Comparison of ENCODE assay signal across 1 cellular context in genomic region chr4:146124023-146124680, GRCh38.
TF ChIP-seq lines count a peak whose summit lies in the region.

No MANE protein-coding gene starts in this region.

TF ChIP-seq in GM12878, 131 proteins besides CTCF, POLR2A, EP300 and RAD21 (continued from another document):
- no peak for TF ChIP-seq BACH1 (IDR thresholded peaks at IDR 0.05; ENCODE audit: borderline replicate concordance)
- no peak for TF ChIP-seq ETV6 (conservative IDR thresholded peaks at IDR 0.05 in 1 of 2, IDR thresholded peaks at IDR 0.05 in 1 of 2; ENCODE audit: borderline replicate concordance in 1 of 2, low read depth in 1 of 2)
- no peak for TF ChIP-seq CEBPB (IDR thresholded peaks at IDR 0.05; ENCODE audit: borderline replicate concordance in 1 of 2, low read depth in 2 of 2, low read length in 2 of 2)
- TF ChIP-seq HCFC1 (IDR thresholded peaks at IDR 0.05; ENCODE audit: low read length), result no peak
- TF ChIP-seq MTA3 (IDR thresholded peaks at IDR 0.05; ENCODE audit: borderline replicate concordance, low read length), result no peak
- TF ChIP-seq ZNF592 (IDR thresholded peaks at IDR 0.05), result no peak
- no peak for TF ChIP-seq ZNF384 (IDR thresholded peaks at IDR 0.05; ENCODE audit: borderline replicate concordance, low read depth, low read length)
TF ChIP-seq in GM12878: peak in this region for 4.
